Comparison of ENCODE assay signal across 8 cellular contexts in genomic region chr5:111223086-111223789, GRCh38. TPM values are rescaled to one million over a fixed set of nuclear protein-coding genes. Genes with fewer than 3 reads are reported as not detected.
A peak's percentile ranks its signal among the peaks of the same experiment; 100 is the strongest.
DNase-seq lines count a peak whose midpoint lies in the region; ATAC-seq, FAIRE-seq and TF ChIP-seq lines count a peak whose summit lies in the region.

No MANE protein-coding gene starts in this region.

- no peak overlapping the region for H2BK15ac ChIP-seq in mesendoderm (replicated peaks; ENCODE audit: low read depth)

- H2BK120ac ChIP-seq in mesendoderm (ENCODE audit: low read depth, low read length) = no peak overlapping the region

- H3K27me3 ChIP-seq in astrocyte (ENCODE audit: insufficient read depth, low read length) (no peaks in the 10 kb centered on the region), mesendoderm (ENCODE audit: insufficient read depth, low read length, poor library complexity) (no peaks in the 10 kb centered on the region)

- no peaks in the 10 kb centered on the region for H3K79me1 ChIP-seq in mesendoderm (ENCODE audit: low read length)

- peak overlapping the region; percentile 92 for H3K4me2 ChIP-seq in astrocyte (ENCODE audit: low read length)
- H3K4me2 ChIP-seq in mesendoderm (ENCODE audit: low read length) = peak overlapping the region; percentile 60

- no peak overlapping the region for H3K4ac ChIP-seq in mesendoderm (ENCODE audit: low read depth, low read length)

- DNase-seq in astrocyte (ENCODE audit: low read depth) = no peak
- DNase-seq in mesendoderm = no peak
- no peak for DNase-seq in midbrain (lab: John Stamatoyannopoulos, UW)
- DNase-seq in activated gamma-delta T cell treated with Interleukin-2 at 50 U/mL for 16 hours = no peak

- H3K9me3 Mint-ChIP-seq in astrocyte (ENCODE audit: unreplicated experiment) = no peaks in the 10 kb centered on the region

- H4K8ac ChIP-seq in mesendoderm (ENCODE audit: low read depth, low read length) = no peak overlapping the region

- H3K9ac ChIP-seq in astrocyte (ENCODE audit: low read length) (peak overlapping the region; percentile 80), mesendoderm (ENCODE audit: low read length) (peak overlapping the region; percentile 66)

- no peak overlapping the region for H3K27ac Mint-ChIP-seq in astrocyte (ENCODE audit: unreplicated experiment)

- H3K27me3 Mint-ChIP-seq in astrocyte (ENCODE audit: low read depth, unreplicated experiment) = peaks cover 13% of the 10 kb centered on the region

- H3K4me3 ChIP-seq in GM08714 (ENCODE audit: low read length) (peak overlapping the region; percentile 85; the same call in 1 of the 2 replicates), astrocyte (ENCODE audit: insufficient read depth, low read depth, low read length) (peak overlapping the region; percentile 74), mesendoderm (ENCODE audit: low read length) (peak overlapping the region; percentile 35)

- no peak overlapping the region for H4K5ac ChIP-seq in mesendoderm (ENCODE audit: low read length)

- no peak overlapping the region for H2BK5ac ChIP-seq in mesendoderm (ENCODE audit: low read length)

- peak overlapping the region; percentile 71 for H3K4me3 Mint-ChIP-seq in astrocyte (ENCODE audit: unreplicated experiment)

- H3K79me2 ChIP-seq in astrocyte (ENCODE audit: insufficient read depth, low read length) = no peaks in the 10 kb centered on the region
- no peaks in the 10 kb centered on the region for H3K79me2 ChIP-seq in mesendoderm (ENCODE audit: control insufficient read depth, insufficient read depth, low read length)

- no peak overlapping the region for H3K18ac ChIP-seq in mesendoderm (ENCODE audit: low read length)

- peaks cover 14% of the 10 kb centered on the region for H3K4me1 Mint-ChIP-seq in astrocyte (ENCODE audit: low read depth, unreplicated experiment)

- no peak for TF ChIP-seq CTCF in astrocyte (IDR thresholded peaks at IDR 0.05; ENCODE audit: insufficient read depth, low read depth, low read length)

- H4K20me1 ChIP-seq in astrocyte (ENCODE audit: insufficient read depth, low read length) = no peaks in the 10 kb centered on the region

- H3K36me3 ChIP-seq in astrocyte (ENCODE audit: insufficient read depth, low read length) (no peaks in the 10 kb centered on the region), mesendoderm (ENCODE audit: control insufficient read depth, insufficient read depth, low read length) (no peaks in the 10 kb centered on the region)

- WGBS in mesendoderm (ENCODE audit: extremely low coverage, insufficient coverage, low lambda C conversion rate) = no CpG with 5 or more reads among the region's 9 CpGs

- peak; percentile 43 for FAIRE-seq in astrocyte (lab: Jason Lieb, UNC)

- H2AK5ac ChIP-seq in mesendoderm (ENCODE audit: low read length) = no peak overlapping the region

- H3K56ac ChIP-seq in mesendoderm (ENCODE audit: low read length) = peak overlapping the region; percentile 81

- peak; percentile 2 for ATAC-seq in HG03097 (IDR thresholded peaks at IDR 0.05; ENCODE audit: low FRiP score, unreplicated experiment)
- ATAC-seq in HG02981 (IDR thresholded peaks at IDR 0.05; ENCODE audit: unreplicated experiment) = no peak
- no peak for ATAC-seq in GM21529 (IDR thresholded peaks at IDR 0.05; ENCODE audit: unreplicated experiment)

- no peak overlapping the region for H3K23ac ChIP-seq in mesendoderm (ENCODE audit: low read length)

- H3K36me3 Mint-ChIP-seq in astrocyte (ENCODE audit: low read depth, unreplicated experiment) = no peaks in the 10 kb centered on the region

- H2AFZ ChIP-seq in astrocyte (ENCODE audit: low read depth, low read length) = peak overlapping the region; percentile 96

- H3K27ac ChIP-seq in astrocyte (ENCODE audit: low read depth, low read length) (no peak overlapping the region), mesendoderm (ENCODE audit: low read depth, low read length) (no peak overlapping the region)

- H3K4me1 ChIP-seq in astrocyte (ENCODE audit: insufficient read depth, low read length) (peaks cover 3% of the 10 kb centered on the region), mesendoderm (ENCODE audit: control insufficient read depth, low read depth, low read length) (no peaks in the 10 kb centered on the region)

- no peaks in the 10 kb centered on the region for H3K9me3 ChIP-seq in astrocyte (ENCODE audit: insufficient read depth, low read depth, low read length)

RNA-seq across cellular contexts. Expression of gene CAMK4, which starts 0.9 kb away (rescaled TPM):
- 3.5 and 3.8 TPM in 2 replicates for total RNA-seq in astrocyte
- polyA plus RNA-seq in mesendoderm (2013, experiment 1 of 2) = 2.7 TPM
- polyA plus RNA-seq in mesendoderm (2013, experiment 2 of 2) = 2.0 TPM

Comparison
In these comparisons a context has a peak if more than half of its experiments do, and no peak if none do; other contexts are left out.
1. H3K4me3 ChIP-seq: peak in every context shown above with its lines; median percentile 85 in GM08714; 74 in astrocyte; 35 in mesendoderm.